Comparison of ENCODE assay signal across 2 cellular contexts in the genomic region with DNA sequence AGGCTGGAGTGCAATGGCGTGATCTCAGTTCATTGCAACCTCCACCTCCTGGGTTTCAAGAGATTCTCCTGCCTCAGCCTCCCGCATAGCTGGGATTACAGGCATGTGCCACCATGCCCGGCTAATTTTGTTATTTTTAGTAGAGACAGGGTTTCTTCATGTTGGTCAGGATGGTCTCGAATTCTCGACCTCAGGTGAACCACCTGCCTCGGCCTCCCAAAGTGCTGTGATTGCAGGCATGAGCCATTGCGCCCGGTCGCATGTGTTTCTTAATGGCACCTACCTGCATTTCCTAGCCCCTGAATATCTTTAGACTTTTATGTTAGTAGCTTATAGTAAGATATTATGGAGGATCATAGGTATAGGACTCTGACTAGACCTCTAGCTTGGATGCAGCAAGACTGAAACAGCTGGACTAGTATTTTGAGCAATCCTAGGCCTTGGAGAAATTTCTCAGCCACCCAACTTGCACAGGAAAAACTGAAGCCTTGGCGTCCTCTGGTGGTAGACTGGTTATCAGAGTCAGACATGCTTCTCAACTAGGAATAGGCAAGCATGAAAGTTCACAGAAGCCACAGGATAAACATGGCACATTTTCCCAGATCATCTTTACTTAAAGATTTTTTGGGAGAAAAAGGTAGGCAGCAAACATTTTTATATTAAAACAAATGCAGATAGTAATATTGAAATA.
TF ChIP-seq lines count a peak whose summit lies in the region.

No MANE protein-coding gene starts in this region.

TF ChIP-seq in GM23338, 12 proteins besides CTCF, POLR2A, EP300 and RAD21:
- TF ChIP-seq, protein P1, sequence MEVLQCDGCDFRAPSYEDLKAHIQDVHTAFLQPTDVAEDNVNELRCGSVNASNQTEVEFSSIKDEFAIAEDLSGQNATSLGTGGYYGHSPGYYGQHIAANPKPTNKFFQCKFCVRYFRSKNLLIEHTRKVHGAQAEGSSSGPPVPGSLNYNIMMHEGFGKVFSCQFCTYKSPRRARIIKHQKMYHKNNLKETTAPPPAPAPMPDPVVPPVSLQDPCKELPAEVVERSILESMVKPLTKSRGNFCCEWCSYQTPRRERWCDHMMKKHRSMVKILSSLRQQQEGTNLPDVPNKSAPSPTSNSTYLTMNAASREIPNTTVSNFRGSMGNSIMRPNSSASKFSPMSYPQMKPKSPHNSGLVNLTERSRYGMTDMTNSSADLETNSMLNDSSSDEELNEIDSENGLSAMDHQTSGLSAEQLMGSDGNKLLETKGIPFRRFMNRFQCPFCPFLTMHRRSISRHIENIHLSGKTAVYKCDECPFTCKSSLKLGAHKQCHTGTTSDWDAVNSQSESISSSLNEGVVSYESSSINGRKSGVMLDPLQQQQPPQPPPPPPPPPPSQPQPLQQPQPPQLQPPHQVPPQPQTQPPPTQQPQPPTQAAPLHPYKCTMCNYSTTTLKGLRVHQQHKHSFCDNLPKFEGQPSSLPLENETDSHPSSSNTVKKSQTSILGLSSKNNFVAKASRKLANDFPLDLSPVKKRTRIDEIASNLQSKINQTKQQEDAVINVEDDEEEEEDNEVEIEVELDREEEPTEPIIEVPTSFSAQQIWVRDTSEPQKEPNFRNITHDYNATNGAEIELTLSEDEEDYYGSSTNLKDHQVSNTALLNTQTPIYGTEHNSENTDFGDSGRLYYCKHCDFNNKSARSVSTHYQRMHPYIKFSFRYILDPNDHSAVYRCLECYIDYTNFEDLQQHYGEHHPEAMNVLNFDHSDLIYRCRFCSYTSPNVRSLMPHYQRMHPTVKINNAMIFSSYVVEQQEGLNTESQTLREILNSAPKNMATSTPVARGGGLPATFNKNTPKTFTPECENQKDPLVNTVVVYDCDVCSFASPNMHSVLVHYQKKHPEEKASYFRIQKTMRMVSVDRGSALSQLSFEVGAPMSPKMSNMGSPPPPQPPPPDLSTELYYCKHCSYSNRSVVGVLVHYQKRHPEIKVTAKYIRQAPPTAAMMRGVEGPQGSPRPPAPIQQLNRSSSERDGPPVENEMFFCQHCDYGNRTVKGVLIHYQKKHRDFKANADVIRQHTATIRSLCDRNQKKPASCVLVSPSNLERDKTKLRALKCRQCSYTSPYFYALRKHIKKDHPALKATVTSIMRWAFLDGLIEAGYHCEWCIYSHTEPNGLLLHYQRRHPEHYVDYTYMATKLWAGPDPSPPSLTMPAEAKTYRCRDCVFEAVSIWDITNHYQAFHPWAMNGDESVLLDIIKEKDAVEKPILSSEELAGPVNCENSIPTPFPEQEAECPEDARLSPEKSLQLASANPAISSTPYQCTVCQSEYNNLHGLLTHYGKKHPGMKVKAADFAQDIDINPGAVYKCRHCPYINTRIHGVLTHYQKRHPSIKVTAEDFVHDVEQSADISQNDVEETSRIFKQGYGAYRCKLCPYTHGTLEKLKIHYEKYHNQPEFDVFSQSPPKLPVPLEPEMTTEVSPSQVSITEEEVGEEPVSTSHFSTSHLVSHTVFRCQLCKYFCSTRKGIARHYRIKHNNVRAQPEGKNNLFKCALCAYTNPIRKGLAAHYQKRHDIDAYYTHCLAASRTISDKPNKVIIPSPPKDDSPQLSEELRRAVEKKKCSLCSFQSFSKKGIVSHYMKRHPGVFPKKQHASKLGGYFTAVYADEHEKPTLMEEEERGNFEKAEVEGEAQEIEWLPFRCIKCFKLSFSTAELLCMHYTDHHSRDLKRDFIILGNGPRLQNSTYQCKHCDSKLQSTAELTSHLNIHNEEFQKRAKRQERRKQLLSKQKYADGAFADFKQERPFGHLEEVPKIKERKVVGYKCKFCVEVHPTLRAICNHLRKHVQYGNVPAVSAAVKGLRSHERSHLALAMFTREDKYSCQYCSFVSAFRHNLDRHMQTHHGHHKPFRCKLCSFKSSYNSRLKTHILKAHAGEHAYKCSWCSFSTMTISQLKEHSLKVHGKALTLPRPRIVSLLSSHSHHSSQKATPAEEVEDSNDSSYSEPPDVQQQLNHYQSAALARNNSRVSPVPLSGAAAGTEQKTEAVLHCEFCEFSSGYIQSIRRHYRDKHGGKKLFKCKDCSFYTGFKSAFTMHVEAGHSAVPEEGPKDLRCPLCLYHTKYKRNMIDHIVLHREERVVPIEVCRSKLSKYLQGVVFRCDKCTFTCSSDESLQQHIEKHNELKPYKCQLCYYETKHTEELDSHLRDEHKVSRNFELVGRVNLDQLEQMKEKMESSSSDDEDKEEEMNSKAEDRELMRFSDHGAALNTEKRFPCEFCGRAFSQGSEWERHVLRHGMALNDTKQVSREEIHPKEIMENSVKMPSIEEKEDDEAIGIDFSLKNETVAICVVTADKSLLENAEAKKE (CRISPR knock-in tag; IDR thresholded peaks at IDR 0.05): no peak
- no peak for TF ChIP-seq ZNF331 (CRISPR knock-in tag; IDR thresholded peaks at IDR 0.05; ENCODE audit: low read depth)
- TF ChIP-seq, protein P2, sequence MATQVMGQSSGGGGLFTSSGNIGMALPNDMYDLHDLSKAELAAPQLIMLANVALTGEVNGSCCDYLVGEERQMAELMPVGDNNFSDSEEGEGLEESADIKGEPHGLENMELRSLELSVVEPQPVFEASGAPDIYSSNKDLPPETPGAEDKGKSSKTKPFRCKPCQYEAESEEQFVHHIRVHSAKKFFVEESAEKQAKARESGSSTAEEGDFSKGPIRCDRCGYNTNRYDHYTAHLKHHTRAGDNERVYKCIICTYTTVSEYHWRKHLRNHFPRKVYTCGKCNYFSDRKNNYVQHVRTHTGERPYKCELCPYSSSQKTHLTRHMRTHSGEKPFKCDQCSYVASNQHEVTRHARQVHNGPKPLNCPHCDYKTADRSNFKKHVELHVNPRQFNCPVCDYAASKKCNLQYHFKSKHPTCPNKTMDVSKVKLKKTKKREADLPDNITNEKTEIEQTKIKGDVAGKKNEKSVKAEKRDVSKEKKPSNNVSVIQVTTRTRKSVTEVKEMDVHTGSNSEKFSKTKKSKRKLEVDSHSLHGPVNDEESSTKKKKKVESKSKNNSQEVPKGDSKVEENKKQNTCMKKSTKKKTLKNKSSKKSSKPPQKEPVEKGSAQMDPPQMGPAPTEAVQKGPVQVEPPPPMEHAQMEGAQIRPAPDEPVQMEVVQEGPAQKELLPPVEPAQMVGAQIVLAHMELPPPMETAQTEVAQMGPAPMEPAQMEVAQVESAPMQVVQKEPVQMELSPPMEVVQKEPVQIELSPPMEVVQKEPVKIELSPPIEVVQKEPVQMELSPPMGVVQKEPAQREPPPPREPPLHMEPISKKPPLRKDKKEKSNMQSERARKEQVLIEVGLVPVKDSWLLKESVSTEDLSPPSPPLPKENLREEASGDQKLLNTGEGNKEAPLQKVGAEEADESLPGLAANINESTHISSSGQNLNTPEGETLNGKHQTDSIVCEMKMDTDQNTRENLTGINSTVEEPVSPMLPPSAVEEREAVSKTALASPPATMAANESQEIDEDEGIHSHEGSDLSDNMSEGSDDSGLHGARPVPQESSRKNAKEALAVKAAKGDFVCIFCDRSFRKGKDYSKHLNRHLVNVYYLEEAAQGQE (IDR thresholded peaks at IDR 0.05; ENCODE audit: unreplicated experiment): no peak

TF ChIP-seq in H1, 55 proteins besides CTCF, POLR2A, EP300 and RAD21:
- TF ChIP-seq JUN (IDR thresholded peaks at IDR 0.05; ENCODE audit: low read depth, low read length) (no peak), SAP30 (IDR thresholded peaks at IDR 0.05; ENCODE audit: insufficient read depth, insufficient replicate concordance, low read length) (no peak), RFX5 (IDR thresholded peaks at IDR 0.05; ENCODE audit: borderline replicate concordance, low read depth, low read length) (no peak), EZH2 (IDR thresholded peaks at IDR 0.05; ENCODE audit: low read depth, low read length, severe bottlenecking) (no peak)
TF ChIP-seq in H1: peak in this region for 0.
